ENCODE assay signal across 1 cellular context in the genomic region with DNA sequence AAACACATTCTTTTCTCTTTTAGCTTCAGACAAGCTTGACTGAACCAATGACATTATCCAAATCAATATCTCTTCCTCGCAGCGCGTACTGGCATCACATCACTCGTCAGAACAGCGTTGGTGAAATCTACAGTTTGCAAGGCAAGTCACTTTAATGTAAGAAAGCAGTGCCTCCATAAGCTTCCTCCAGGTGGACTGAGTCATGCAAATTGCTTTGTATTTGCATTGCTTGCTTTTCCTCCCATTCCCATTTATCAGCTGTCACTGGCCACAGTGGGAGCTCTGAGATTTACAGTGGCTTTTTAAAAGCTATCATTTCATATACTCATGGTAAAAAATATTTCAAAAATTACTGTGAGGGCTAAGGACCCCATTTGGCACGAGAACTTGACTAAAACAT.
TF ChIP-seq lines count a peak whose summit lies in the region.

No MANE protein-coding gene starts in this region.

TF ChIP-seq in H1, 55 proteins besides CTCF, POLR2A, EP300 and RAD21 (continued from another document):
- TF ChIP-seq, protein P1, sequence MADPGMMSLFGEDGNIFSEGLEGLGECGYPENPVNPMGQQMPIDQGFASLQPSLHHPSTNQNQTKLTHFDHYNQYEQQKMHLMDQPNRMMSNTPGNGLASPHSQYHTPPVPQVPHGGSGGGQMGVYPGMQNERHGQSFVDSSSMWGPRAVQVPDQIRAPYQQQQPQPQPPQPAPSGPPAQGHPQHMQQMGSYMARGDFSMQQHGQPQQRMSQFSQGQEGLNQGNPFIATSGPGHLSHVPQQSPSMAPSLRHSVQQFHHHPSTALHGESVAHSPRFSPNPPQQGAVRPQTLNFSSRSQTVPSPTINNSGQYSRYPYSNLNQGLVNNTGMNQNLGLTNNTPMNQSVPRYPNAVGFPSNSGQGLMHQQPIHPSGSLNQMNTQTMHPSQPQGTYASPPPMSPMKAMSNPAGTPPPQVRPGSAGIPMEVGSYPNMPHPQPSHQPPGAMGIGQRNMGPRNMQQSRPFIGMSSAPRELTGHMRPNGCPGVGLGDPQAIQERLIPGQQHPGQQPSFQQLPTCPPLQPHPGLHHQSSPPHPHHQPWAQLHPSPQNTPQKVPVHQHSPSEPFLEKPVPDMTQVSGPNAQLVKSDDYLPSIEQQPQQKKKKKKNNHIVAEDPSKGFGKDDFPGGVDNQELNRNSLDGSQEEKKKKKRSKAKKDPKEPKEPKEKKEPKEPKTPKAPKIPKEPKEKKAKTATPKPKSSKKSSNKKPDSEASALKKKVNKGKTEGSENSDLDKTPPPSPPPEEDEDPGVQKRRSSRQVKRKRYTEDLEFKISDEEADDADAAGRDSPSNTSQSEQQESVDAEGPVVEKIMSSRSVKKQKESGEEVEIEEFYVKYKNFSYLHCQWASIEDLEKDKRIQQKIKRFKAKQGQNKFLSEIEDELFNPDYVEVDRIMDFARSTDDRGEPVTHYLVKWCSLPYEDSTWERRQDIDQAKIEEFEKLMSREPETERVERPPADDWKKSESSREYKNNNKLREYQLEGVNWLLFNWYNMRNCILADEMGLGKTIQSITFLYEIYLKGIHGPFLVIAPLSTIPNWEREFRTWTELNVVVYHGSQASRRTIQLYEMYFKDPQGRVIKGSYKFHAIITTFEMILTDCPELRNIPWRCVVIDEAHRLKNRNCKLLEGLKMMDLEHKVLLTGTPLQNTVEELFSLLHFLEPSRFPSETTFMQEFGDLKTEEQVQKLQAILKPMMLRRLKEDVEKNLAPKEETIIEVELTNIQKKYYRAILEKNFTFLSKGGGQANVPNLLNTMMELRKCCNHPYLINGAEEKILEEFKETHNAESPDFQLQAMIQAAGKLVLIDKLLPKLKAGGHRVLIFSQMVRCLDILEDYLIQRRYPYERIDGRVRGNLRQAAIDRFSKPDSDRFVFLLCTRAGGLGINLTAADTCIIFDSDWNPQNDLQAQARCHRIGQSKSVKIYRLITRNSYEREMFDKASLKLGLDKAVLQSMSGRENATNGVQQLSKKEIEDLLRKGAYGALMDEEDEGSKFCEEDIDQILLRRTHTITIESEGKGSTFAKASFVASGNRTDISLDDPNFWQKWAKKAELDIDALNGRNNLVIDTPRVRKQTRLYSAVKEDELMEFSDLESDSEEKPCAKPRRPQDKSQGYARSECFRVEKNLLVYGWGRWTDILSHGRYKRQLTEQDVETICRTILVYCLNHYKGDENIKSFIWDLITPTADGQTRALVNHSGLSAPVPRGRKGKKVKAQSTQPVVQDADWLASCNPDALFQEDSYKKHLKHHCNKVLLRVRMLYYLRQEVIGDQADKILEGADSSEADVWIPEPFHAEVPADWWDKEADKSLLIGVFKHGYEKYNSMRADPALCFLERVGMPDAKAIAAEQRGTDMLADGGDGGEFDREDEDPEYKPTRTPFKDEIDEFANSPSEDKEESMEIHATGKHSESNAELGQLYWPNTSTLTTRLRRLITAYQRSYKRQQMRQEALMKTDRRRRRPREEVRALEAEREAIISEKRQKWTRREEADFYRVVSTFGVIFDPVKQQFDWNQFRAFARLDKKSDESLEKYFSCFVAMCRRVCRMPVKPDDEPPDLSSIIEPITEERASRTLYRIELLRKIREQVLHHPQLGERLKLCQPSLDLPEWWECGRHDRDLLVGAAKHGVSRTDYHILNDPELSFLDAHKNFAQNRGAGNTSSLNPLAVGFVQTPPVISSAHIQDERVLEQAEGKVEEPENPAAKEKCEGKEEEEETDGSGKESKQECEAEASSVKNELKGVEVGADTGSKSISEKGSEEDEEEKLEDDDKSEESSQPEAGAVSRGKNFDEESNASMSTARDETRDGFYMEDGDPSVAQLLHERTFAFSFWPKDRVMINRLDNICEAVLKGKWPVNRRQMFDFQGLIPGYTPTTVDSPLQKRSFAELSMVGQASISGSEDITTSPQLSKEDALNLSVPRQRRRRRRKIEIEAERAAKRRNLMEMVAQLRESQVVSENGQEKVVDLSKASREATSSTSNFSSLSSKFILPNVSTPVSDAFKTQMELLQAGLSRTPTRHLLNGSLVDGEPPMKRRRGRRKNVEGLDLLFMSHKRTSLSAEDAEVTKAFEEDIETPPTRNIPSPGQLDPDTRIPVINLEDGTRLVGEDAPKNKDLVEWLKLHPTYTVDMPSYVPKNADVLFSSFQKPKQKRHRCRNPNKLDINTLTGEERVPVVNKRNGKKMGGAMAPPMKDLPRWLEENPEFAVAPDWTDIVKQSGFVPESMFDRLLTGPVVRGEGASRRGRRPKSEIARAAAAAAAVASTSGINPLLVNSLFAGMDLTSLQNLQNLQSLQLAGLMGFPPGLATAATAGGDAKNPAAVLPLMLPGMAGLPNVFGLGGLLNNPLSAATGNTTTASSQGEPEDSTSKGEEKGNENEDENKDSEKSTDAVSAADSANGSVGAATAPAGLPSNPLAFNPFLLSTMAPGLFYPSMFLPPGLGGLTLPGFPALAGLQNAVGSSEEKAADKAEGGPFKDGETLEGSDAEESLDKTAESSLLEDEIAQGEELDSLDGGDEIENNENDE (IDR thresholded peaks at IDR 0.05; ENCODE audit: insufficient replicate concordance, low read length): peak; percentile 47
